In the genomic region with DNA sequence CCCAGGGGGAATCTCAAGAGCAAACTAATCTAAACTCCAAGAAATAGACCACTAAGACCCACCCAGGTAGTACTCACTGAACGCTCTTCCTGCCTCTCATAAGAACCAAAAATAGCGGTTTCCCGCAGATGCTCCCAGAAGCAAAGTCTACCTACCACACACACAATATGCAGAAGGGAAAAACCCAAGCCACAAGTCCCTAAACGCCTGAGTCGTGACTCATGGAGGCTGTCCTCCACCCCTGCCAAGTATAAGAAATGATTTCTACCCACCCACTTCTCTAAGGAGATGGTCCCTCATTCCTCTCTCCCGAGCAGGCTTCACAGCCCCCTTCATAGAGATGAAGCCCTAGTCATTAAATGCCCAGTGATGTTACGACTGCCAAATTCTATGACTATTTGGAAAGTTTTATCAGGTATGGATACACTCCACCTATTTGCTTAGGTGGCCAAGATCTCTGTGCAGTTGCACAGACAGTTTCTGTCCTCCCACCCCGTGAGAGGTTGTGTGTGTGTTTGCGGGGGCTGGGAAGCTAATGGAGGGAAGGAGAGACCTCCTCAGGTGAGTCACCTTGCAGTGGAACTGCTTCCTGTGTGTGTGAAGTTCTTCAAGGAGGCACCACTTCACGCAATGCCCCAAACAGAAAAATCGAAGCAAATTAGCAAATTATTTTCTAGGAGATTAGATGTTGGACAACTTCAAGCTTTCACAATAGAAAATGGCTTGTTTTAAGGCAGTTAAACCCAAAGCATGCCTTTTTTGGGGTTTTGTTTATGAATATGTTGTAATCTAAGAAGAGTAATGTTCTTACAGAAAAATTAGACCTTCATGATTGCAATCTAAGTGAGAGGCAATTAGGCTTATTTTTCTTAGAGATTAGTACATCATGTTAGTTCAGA, we compare ENCODE assay signal across 8 cellular contexts.
DNase-seq lines count a peak whose midpoint lies in the region; ATAC-seq and TF ChIP-seq lines count a peak whose summit lies in the region.

No MANE protein-coding gene starts in this region.

- H3K9me3 Mint-ChIP-seq in Calu3 (ENCODE audit: low read depth, unreplicated experiment) = no peaks in the 10 kb centered on the region

- peaks cover 10% of the 10 kb centered on the region for H3K4me1 ChIP-seq in Loucy (ENCODE audit: insufficient read depth, low read length, poor library complexity, severe bottlenecking)

- no peaks in the 10 kb centered on the region for H3K27me3 Mint-ChIP-seq in Calu3 (ENCODE audit: unreplicated experiment)

- no peaks in the 10 kb centered on the region for H3K36me3 ChIP-seq in Loucy (ENCODE audit: insufficient read depth, low read length)

- peak overlapping the region; percentile 98 for H3K27ac Mint-ChIP-seq in Calu3 (ENCODE audit: unreplicated experiment)

- DNase-seq in Calu3 (peak; percentile 79), fibroblast of mammary gland (ENCODE audit: low read depth) (peak; percentile 97), pulmonary artery endothelial cell (ENCODE audit: low read depth, low spot score) (peak; percentile 68), NCI-H2081 treated with DMSO at 0.1 percent for 48 hours (lab: John Stamatoyannopoulos, UW) (no peak), KG1 (lab: John Stamatoyannopoulos, UW) (no peak)
- DNase-seq in activated T-cell treated with anti-CD3 and anti-CD28 coated beads, Interleukin-2, amount 50 U/mL, for 1 hour = peak; percentile 38

- H3K4me3 ChIP-seq in Loucy (ENCODE audit: low read length, poor library complexity, severe bottlenecking) = no peak overlapping the region
- peak overlapping the region; percentile 33 for H3K4me3 ChIP-seq in fibroblast of mammary gland (ENCODE audit: control insufficient read depth, low read depth, low read length)

- H3K27me3 ChIP-seq in Loucy (ENCODE audit: insufficient read depth, low read length, poor library complexity, severe bottlenecking) = no peaks in the 10 kb centered on the region

- H4K20me1 ChIP-seq in Loucy (ENCODE audit: insufficient read depth, low read length, poor library complexity, severe bottlenecking) = no peaks in the 10 kb centered on the region

- CTCF ChIA-PET in Calu3 (lab: Charles Lee) = interaction anchor here (0.6 to 3.6 kb wide), 6 partner anchors 15 to 40 kb away, joined by 3 to 35 read pairs (median 5); no protein-coding TSS in a partner anchor

- H3K9me2 ChIP-seq in Loucy (replicated peaks; ENCODE audit: low read depth, low read length) = no peaks in the 10 kb centered on the region

- H3K9me3 ChIP-seq in Loucy (ENCODE audit: insufficient read depth, low read depth, low read length) = no peaks in the 10 kb centered on the region

- H3K4me2 ChIP-seq in Loucy (ENCODE audit: low read depth, low read length, poor library complexity, severe bottlenecking) = peak overlapping the region; percentile 6

- H3K36me3 Mint-ChIP-seq in Calu3 (ENCODE audit: insufficient read depth, unreplicated experiment) = peaks cover 58% of the 10 kb centered on the region

- peak overlapping the region; percentile 63 for H3K4me3 Mint-ChIP-seq in Calu3 (ENCODE audit: low read depth, unreplicated experiment)

- TF ChIP-seq CTCF in Calu3 (IDR thresholded peaks at IDR 0.05; ENCODE audit: unreplicated experiment) (no peak), Loucy (conservative IDR thresholded peaks at IDR 0.05; ENCODE audit: low read length) (no peak), fibroblast of mammary gland (conservative IDR thresholded peaks at IDR 0.05; ENCODE audit: control insufficient read depth, insufficient read depth, low read depth, low read length) (no peak)

- no peak overlapping the region for H3K9ac ChIP-seq in Loucy (ENCODE audit: low read depth, low read length, poor library complexity, severe bottlenecking)

- H3K4me1 Mint-ChIP-seq in Calu3 (ENCODE audit: low read depth, unreplicated experiment) = peaks cover 70% of the 10 kb centered on the region

- no peak for ATAC-seq in HG03139 (IDR thresholded peaks at IDR 0.05; ENCODE audit: unreplicated experiment)

- peak overlapping the region; percentile 4; the same call in 1 of the 2 replicates for H2AFZ ChIP-seq in Loucy (ENCODE audit: low read length)

- H3F3A ChIP-seq in Loucy (ENCODE audit: low read depth) = no peaks in the 10 kb centered on the region

- H3K79me2 ChIP-seq in Loucy (ENCODE audit: insufficient read depth, low read length) = no peaks in the 10 kb centered on the region

- no TSS peak for BruUV-seq in Calu3 (replicated peaks; lab: Mats Ljungman, UMichigan)

- intact Hi-C loops in Calu3 (cut with micrococcal nuclease; ENCODE audit: unreplicated experiment) = loop anchor here (1.0 to 2.0 kb wide), 4 partner anchors 22 to 40 kb away; no protein-coding TSS in a partner anchor

Comparison
In these comparisons a context has a peak if more than half of its experiments do, and no peak if none do; other contexts are left out.
1. DNase-seq: peak in Calu3 (single experiment), activated T-cell treated with anti-CD3 and anti-CD28 coated beads, Interleukin-2, amount 50 U/mL, for 1 hour (single experiment), fibroblast of mammary gland (single experiment) and pulmonary artery endothelial cell (single experiment); none in NCI-H2081 treated with DMSO at 0.1 percent for 48 hours (single experiment) and KG1 (single experiment).